In the genomic region with DNA sequence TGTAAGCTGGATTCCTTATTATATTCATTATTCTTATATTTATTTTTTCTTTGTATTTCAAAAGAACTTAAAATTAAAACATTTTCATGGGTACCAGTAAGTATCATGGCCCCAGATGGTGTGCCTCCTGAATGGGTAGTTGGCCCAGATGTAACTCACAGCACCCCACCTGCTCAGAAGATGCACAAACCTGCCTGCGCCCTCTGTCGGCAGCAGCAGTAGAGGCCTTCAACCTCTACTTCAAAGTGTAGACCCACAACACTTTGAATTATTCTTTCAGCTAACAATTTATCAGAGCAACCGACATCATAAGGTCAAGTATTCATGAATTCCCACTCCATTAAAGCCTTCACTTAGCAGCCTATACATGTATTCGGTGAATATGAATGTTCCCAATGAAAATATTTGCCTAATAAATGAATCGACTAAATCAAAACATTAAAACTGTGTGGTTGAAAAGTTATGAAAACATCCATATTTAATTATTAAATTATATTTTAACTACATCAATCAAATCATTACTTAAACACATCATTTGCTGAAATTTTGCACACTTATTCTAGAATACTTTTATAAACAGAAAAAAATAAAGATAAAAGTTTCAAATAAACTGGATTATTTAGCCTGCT, we compare ENCODE assay signal across 8 cellular contexts. TPM values are rescaled to one million over a fixed set of nuclear protein-coding genes. Genes with fewer than 3 reads are reported as not detected.
A peak's percentile ranks its signal among the peaks of the same experiment; 100 is the strongest.
DNase-seq lines count a peak whose midpoint lies in the region; ATAC-seq and TF ChIP-seq lines count a peak whose summit lies in the region.

No MANE protein-coding gene starts in this region.

- DNase-seq in CD1c-positive myeloid dendritic cell (ENCODE audit: extremely low spot score) = peak; percentile 79
- peak; percentile 49 for DNase-seq in MV-4-11 (lab: John Stamatoyannopoulos, UW)
- peak; percentile 3 to 65 (median 46) for DNase-seq in activated naive CD4-positive, alpha-beta T cell (lab: John Stamatoyannopoulos, UW)
- DNase-seq in cardiac muscle cell (ENCODE audit: low read depth in 1 of 2, low spot score in 1 of 2) = peak; percentile 77 to 80
- DNase-seq in skeletal muscle cell (ENCODE audit: low read depth) = peak; percentile 19

- H3K9me3 ChIP-seq in cardiac muscle cell (ENCODE audit: low read depth) = no peaks in the 10 kb centered on the region

- TF ChIP-seq CTCF in cardiac muscle cell (IDR thresholded peaks at IDR 0.05; ENCODE audit: low read depth, low read length) = peak; percentile 99

- no peak overlapping the region for H3K4me3 ChIP-seq in cardiac muscle cell
- H3K4me3 ChIP-seq in skeletal muscle cell (ENCODE audit: low read depth, low read length) = no peak overlapping the region

- H3K27ac ChIP-seq in cardiac muscle cell = no peak overlapping the region

- no peaks in the 10 kb centered on the region for H3K4me1 ChIP-seq in cardiac muscle cell (ENCODE audit: low read depth)

- no peaks in the 10 kb centered on the region for H3K36me3 ChIP-seq in cardiac muscle cell

- H3K27me3 ChIP-seq in cardiac muscle cell = peaks cover 31% of the 10 kb centered on the region

- ATAC-seq in GM19463 (IDR thresholded peaks at IDR 0.05; ENCODE audit: unreplicated experiment) = peak; percentile 81
- peak; percentile 95 for ATAC-seq in SK-N-SH treated with all-trans-retinoic acid at 6 μM for 48 hours
- no peak for ATAC-seq in HG03460 (IDR thresholded peaks at IDR 0.05; ENCODE audit: unreplicated experiment)

TF ChIP-seq in SK-N-SH treated with all-trans-retinoic acid at 6 μM for 48 hours, 23 proteins besides CTCF, POLR2A, EP300 and RAD21:
- no peak for TF ChIP-seq GLIS3 (CRISPR knock-in tag; IDR thresholded peaks at IDR 0.05)
- no peak for TF ChIP-seq RARB (CRISPR knock-in tag; IDR thresholded peaks at IDR 0.05)
- no peak for TF ChIP-seq ZFP3 (CRISPR knock-in tag; IDR thresholded peaks at IDR 0.05)
- TF ChIP-seq ZNF8 (CRISPR knock-in tag; IDR thresholded peaks at IDR 0.05) = no peak
- TF ChIP-seq TOX (CRISPR knock-in tag; IDR thresholded peaks at IDR 0.05; ENCODE audit: borderline replicate concordance) = no peak
- no peak for TF ChIP-seq SNAI2 (CRISPR knock-in tag; IDR thresholded peaks at IDR 0.05)
- no peak for TF ChIP-seq ISL1 (CRISPR knock-in tag; IDR thresholded peaks at IDR 0.05)
- TF ChIP-seq ZFP30 (CRISPR knock-in tag; IDR thresholded peaks at IDR 0.05) = no peak
- no peak for TF ChIP-seq ZNF70 (CRISPR knock-in tag; IDR thresholded peaks at IDR 0.05)
- TF ChIP-seq, protein P1, sequence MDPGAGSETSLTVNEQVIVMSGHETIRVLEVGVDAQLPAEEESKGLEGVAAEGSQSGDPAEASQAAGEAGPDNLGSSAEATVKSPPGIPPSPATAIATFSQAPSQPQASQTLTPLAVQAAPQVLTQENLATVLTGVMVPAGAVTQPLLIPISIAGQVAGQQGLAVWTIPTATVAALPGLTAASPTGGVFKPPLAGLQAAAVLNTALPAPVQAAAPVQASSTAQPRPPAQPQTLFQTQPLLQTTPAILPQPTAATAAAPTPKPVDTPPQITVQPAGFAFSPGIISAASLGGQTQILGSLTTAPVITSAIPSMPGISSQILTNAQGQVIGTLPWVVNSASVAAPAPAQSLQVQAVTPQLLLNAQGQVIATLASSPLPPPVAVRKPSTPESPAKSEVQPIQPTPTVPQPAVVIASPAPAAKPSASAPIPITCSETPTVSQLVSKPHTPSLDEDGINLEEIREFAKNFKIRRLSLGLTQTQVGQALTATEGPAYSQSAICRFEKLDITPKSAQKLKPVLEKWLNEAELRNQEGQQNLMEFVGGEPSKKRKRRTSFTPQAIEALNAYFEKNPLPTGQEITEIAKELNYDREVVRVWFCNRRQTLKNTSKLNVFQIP (CRISPR knock-in tag; IDR thresholded peaks at IDR 0.05; ENCODE audit: borderline replicate concordance, low read depth) = no peak
- no peak for TF ChIP-seq TCF4 (CRISPR knock-in tag; IDR thresholded peaks at IDR 0.05; ENCODE audit: borderline replicate concordance)
- no peak for TF ChIP-seq BACH2 (CRISPR knock-in tag; IDR thresholded peaks at IDR 0.05; ENCODE audit: borderline replicate concordance)
- TF ChIP-seq, protein P2, sequence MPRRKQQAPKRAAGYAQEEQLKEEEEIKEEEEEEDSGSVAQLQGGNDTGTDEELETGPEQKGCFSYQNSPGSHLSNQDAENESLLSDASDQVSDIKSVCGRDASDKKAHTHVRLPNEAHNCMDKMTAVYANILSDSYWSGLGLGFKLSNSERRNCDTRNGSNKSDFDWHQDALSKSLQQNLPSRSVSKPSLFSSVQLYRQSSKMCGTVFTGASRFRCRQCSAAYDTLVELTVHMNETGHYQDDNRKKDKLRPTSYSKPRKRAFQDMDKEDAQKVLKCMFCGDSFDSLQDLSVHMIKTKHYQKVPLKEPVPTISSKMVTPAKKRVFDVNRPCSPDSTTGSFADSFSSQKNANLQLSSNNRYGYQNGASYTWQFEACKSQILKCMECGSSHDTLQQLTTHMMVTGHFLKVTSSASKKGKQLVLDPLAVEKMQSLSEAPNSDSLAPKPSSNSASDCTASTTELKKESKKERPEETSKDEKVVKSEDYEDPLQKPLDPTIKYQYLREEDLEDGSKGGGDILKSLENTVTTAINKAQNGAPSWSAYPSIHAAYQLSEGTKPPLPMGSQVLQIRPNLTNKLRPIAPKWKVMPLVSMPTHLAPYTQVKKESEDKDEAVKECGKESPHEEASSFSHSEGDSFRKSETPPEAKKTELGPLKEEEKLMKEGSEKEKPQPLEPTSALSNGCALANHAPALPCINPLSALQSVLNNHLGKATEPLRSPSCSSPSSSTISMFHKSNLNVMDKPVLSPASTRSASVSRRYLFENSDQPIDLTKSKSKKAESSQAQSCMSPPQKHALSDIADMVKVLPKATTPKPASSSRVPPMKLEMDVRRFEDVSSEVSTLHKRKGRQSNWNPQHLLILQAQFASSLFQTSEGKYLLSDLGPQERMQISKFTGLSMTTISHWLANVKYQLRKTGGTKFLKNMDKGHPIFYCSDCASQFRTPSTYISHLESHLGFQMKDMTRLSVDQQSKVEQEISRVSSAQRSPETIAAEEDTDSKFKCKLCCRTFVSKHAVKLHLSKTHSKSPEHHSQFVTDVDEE (CRISPR knock-in tag; IDR thresholded peaks at IDR 0.05) = no peak
- TF ChIP-seq ARNTL (CRISPR knock-in tag; IDR thresholded peaks at IDR 0.05; ENCODE audit: borderline replicate concordance, low read depth) = no peak
- TF ChIP-seq CSDC2 (CRISPR knock-in tag; IDR thresholded peaks at IDR 0.05) = no peak
- TF ChIP-seq, protein P3, sequence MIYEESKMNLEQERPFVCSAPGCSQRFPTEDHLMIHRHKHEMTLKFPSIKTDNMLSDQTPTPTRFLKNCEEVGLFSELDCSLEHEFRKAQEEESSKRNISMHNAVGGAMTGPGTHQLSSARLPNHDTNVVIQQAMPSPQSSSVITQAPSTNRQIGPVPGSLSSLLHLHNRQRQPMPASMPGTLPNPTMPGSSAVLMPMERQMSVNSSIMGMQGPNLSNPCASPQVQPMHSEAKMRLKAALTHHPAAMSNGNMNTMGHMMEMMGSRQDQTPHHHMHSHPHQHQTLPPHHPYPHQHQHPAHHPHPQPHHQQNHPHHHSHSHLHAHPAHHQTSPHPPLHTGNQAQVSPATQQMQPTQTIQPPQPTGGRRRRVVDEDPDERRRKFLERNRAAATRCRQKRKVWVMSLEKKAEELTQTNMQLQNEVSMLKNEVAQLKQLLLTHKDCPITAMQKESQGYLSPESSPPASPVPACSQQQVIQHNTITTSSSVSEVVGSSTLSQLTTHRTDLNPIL (CRISPR knock-in tag; IDR thresholded peaks at IDR 0.05; ENCODE audit: low read depth) = no peak
- no peak for TF ChIP-seq ZC3H10 (CRISPR knock-in tag; IDR thresholded peaks at IDR 0.05)
- TF ChIP-seq ZNF565 (CRISPR knock-in tag; conservative IDR thresholded peaks at IDR 0.05; ENCODE audit: low read depth) = no peak

RNA-seq across cellular contexts. Expression of a gene that starts 25.4 kb away (rescaled TPM):
- 3.7 and 4.7 TPM in 2 replicates for total RNA-seq in cardiac muscle cell
- 4.9 and 5.9 TPM in 2 replicates for polyA plus RNA-seq in cardiac muscle cell

RNA-seq across cellular contexts. Expression of a gene that starts 52.4 kb away (rescaled TPM):
- not detected in 2 replicates for total RNA-seq in cardiac muscle cell
- polyA plus RNA-seq in cardiac muscle cell = not detected in 2 replicates

Comparison
In these comparisons a context has a peak if more than half of its experiments do, and no peak if none do; other contexts are left out.
1. DNase-seq: peak in every context shown above with its lines; median percentile 79 in CD1c-positive myeloid dendritic cell; 78 in cardiac muscle cell; 49 in MV-4-11; 46 in activated naive CD4-positive, alpha-beta T cell; 19 in skeletal muscle cell.